In genomic region chr5:41903382-41903891, GRCh38 we compare ENCODE assay signal across 8 cellular contexts. TPM values are rescaled to one million over a fixed set of nuclear protein-coding genes. Genes with fewer than 3 reads are reported as not detected.
DNase-seq lines count a peak whose midpoint lies in the region; ATAC-seq, FAIRE-seq and TF ChIP-seq lines count a peak whose summit lies in the region.

No MANE protein-coding gene starts in this region.

- H3K18ac ChIP-seq in trophoblast cell (ENCODE audit: low read length): no peak overlapping the region

- H3K4me1 ChIP-seq in ES-I3 (ENCODE audit: insufficient read depth, low read length) (no peaks in the 10 kb centered on the region; the same call in 1 of the 2 replicates), PC-9 (replicated peaks; ENCODE audit: insufficient read depth) (peaks cover 16% of the 10 kb centered on the region), endothelial cell of umbilical vein (ENCODE audit: control insufficient read depth, extremely low read depth, insufficient read depth, low read length) (peaks cover 14% of the 10 kb centered on the region), trophoblast cell (ENCODE audit: control insufficient read depth in 1 of 2, insufficient read depth in 2 of 2, low read length in 2 of 2) (peaks cover 2% of the 10 kb centered on the region in 2 experiments)

- TSS peak; percentile 99 for BruUV-seq in PC-9 (replicated peaks; lab: Mats Ljungman, UMichigan)
- BruUV-seq in endothelial cell of umbilical vein (replicated peaks; lab: Mats Ljungman, UMichigan): TSS peak; percentile 98

- H3K27ac ChIP-seq in PC-9: no peak overlapping the region
- H3K27ac ChIP-seq in endothelial cell of umbilical vein (ENCODE audit: insufficient read depth, low read depth, low read length): peak overlapping the region; percentile 86
- H3K27ac ChIP-seq in trophoblast cell (ENCODE audit: low read depth, low read length): peak overlapping the region; percentile 12

- H3K36me3 ChIP-seq in ES-I3 (ENCODE audit: insufficient read depth, low read length) (peaks cover 2% of the 10 kb centered on the region; the same call in 1 of the 2 replicates), PC-9 (ENCODE audit: low read depth) (peaks cover 20% of the 10 kb centered on the region; the same call in 1 of the 2 replicates), endothelial cell of umbilical vein (ENCODE audit: control insufficient read depth in 2 of 2, extremely low read depth in 1 of 2, insufficient read depth in 2 of 2, low read length in 2 of 2) (peaks cover 0 to 2% of the 10 kb centered on the region in 2 experiments), trophoblast cell (ENCODE audit: control insufficient read depth in 1 of 2, insufficient read depth in 2 of 2, low read length in 2 of 2) (peaks cover 0 to 2% of the 10 kb centered on the region in 2 experiments)

- H3K9me3 ChIP-seq in ES-I3 (ENCODE audit: control insufficient read depth, insufficient read depth, low read length): no peaks in the 10 kb centered on the region; the same call in 1 of the 2 replicates
- no peaks in the 10 kb centered on the region for H3K9me3 ChIP-seq in PC-9 (ENCODE audit: insufficient read depth, low read depth)
- H3K9me3 ChIP-seq in endothelial cell of umbilical vein (replicated peaks; ENCODE audit: control insufficient read depth, insufficient read depth, low read length): no peaks in the 10 kb centered on the region
- H3K9me3 ChIP-seq in trophoblast cell (ENCODE audit: insufficient read depth, low read depth, low read length): no peaks in the 10 kb centered on the region

- H2AK5ac ChIP-seq in trophoblast cell (ENCODE audit: low read length): no peak overlapping the region

- H3K4me3 ChIP-seq in PC-9 (peak overlapping the region; percentile 83), endothelial cell of umbilical vein (replicated peaks in 1 of 3; ENCODE audit: insufficient read depth in 1 of 3, low read depth in 1 of 3, low read length in 3 of 3) (peak overlapping the region; percentile 11 to 81 (median 43)), trophoblast cell (ENCODE audit: low read depth, low read length) (no peak overlapping the region)

- no peak overlapping the region for H3K4ac ChIP-seq in trophoblast cell (ENCODE audit: low read depth, low read length)

- H4K91ac ChIP-seq in trophoblast cell (ENCODE audit: low read depth, low read length): no peak overlapping the region

- no peaks in the 10 kb centered on the region for H3F3A ChIP-seq in PC-9 (ENCODE audit: insufficient read depth, low read depth)

- no peaks in the 10 kb centered on the region for H3K9me2 ChIP-seq in PC-9 (ENCODE audit: insufficient read depth)

- H3K9ac ChIP-seq in ES-I3 (ENCODE audit: low read depth, low read length) (peak overlapping the region; percentile 61), endothelial cell of umbilical vein (replicated peaks; ENCODE audit: extremely low read depth, insufficient read depth, low read length) (peak overlapping the region; percentile 44), trophoblast cell (ENCODE audit: low read length) (no peak overlapping the region)

- TF ChIP-seq CTCF in PC-9 (conservative IDR thresholded peaks at IDR 0.05): no peak
- no peak for TF ChIP-seq CTCF in endothelial cell of umbilical vein (IDR thresholded peaks at IDR 0.05; ENCODE audit: extremely low read depth in 1 of 2, insufficient read depth in 1 of 2, low read depth in 1 of 2, low read length in 2 of 2)

- ATAC-seq in GM19324 (IDR thresholded peaks at IDR 0.05; ENCODE audit: low FRiP score, unreplicated experiment) (no peak), GM21367 (IDR thresholded peaks at IDR 0.05; ENCODE audit: unreplicated experiment) (no peak), HG03342 (IDR thresholded peaks at IDR 0.05; ENCODE audit: unreplicated experiment) (no peak)

- intact Hi-C loops in PC-9 (cut with micrococcal nuclease; ENCODE audit: unreplicated experiment): loop anchor here (5.0 to 10.0 kb wide), 3 partner anchors 1066 to 1221 kb away; partner anchors contain the start of genes RPL37, TTC33 and ZNF131
- intact Hi-C loops in endothelial cell of umbilical vein (cut with micrococcal nuclease): loop anchor here (10.0 kb wide), 1 partner anchor 1411 kb away; the partner anchor contains the start of gene HMGCS1

- no peak overlapping the region for H2BK120ac ChIP-seq in trophoblast cell (ENCODE audit: insufficient read depth, low read length, poor library complexity)

- no peak overlapping the region for H2BK5ac ChIP-seq in trophoblast cell (ENCODE audit: low read depth, low read length, poor library complexity)

- peak overlapping the region; percentile 22 for H4K8ac ChIP-seq in trophoblast cell (ENCODE audit: low read depth, low read length)

- H4K12ac ChIP-seq in trophoblast cell (ENCODE audit: low read depth, low read length): peak overlapping the region; percentile 32

- H2AFZ ChIP-seq in PC-9 (peak overlapping the region; percentile 74), endothelial cell of umbilical vein (ENCODE audit: low read depth, low read length) (peak overlapping the region; percentile 8), trophoblast cell (ENCODE audit: insufficient read depth, low read length, poor library complexity) (peak overlapping the region; percentile 56)

- no CpG with 5 or more reads among the region's 8 CpGs for WGBS in trophoblast cell (ENCODE audit: extremely low coverage, insufficient coverage, insufficient read length)

- DNase-seq in PC-9 (no peak), endothelial cell of umbilical vein (ENCODE audit: low read depth, low spot score) (no peak), trophoblast cell (no peak), COLO668 (lab: John Stamatoyannopoulos, UW; ENCODE audit: unreplicated experiment) (no peak)

- H3K79me1 ChIP-seq in trophoblast cell (ENCODE audit: low read length): peaks cover 4% of the 10 kb centered on the region

- H3K79me2 ChIP-seq in PC-9 (ENCODE audit: low read depth): peaks cover 27% of the 10 kb centered on the region
- peaks cover 19% of the 10 kb centered on the region for H3K79me2 ChIP-seq in endothelial cell of umbilical vein (ENCODE audit: control insufficient read depth, insufficient read depth, low read length)
- peaks cover 6% of the 10 kb centered on the region for H3K79me2 ChIP-seq in trophoblast cell (ENCODE audit: control insufficient read depth, insufficient read depth, low read length, poor library complexity)

- no peak for FAIRE-seq in endothelial cell of umbilical vein (lab: Jason Lieb, UNC)

- H2BK12ac ChIP-seq in trophoblast cell (ENCODE audit: low read length): no peak overlapping the region

- H3K4me2 ChIP-seq in PC-9 (peak overlapping the region; percentile 79), endothelial cell of umbilical vein (ENCODE audit: insufficient read depth, low read length) (peak overlapping the region; percentile 90), trophoblast cell (ENCODE audit: low read length) (peak overlapping the region; percentile 82)

- no peak overlapping the region for H3K14ac ChIP-seq in trophoblast cell (ENCODE audit: low read length)

- no peak overlapping the region for H3K23ac ChIP-seq in trophoblast cell (ENCODE audit: low read length)

- POLR2A ChIA-PET in PC-9 (lab: Charles Lee; ENCODE audit: unreplicated experiment): interaction anchor here (0.6 to 1.4 kb wide), 8 partner anchors 22 to 1581 kb away, joined by 3 to 24 read pairs (median 6); partner anchors contain the start of genes FBXO4 and TMEM267
- POLR2A ChIA-PET in endothelial cell of umbilical vein (lab: Charles Lee): interaction anchor here (0.6 to 1.7 kb wide), 5 partner anchors 18 to 1138 kb away, joined by 3 to 6 read pairs (median 4); partner anchors contain the start of gene FBXO4

- no peak for TF ChIP-seq POLR2A in endothelial cell of umbilical vein (IDR thresholded peaks at IDR 0.05; ENCODE audit: low read depth, low read length)

- no peaks in the 10 kb centered on the region for H3K9me1 ChIP-seq in endothelial cell of umbilical vein (replicated peaks; ENCODE audit: control insufficient read depth, extremely low read depth, insufficient read depth, low read length)

- H4K20me1 ChIP-seq in PC-9 (ENCODE audit: insufficient read depth) (no peaks in the 10 kb centered on the region), endothelial cell of umbilical vein (replicated peaks; ENCODE audit: control insufficient read depth, extremely low read depth, insufficient read depth, low read length) (no peaks in the 10 kb centered on the region)

- CTCF ChIA-PET in PC-9 (lab: Charles Lee): interaction anchor here (0.8 to 1.2 kb wide), 3 partner anchors 22 to 1581 kb away, joined by 3 to 5 read pairs (median 3); partner anchors contain the start of genes FBXO4 and TMEM267
- CTCF ChIA-PET in endothelial cell of umbilical vein (lab: Charles Lee): interaction anchor here (0.9 to 2.4 kb wide), 8 partner anchors 18 to 986 kb away, joined by 3 to 16 read pairs (median 6); partner anchors contain the start of genes FBXO4, GHR and OXCT1

- H3K27me3 ChIP-seq in PC-9 (ENCODE audit: insufficient read depth, low read depth) (no peaks in the 10 kb centered on the region), endothelial cell of umbilical vein (ENCODE audit: control insufficient read depth in 2 of 2, insufficient read depth in 2 of 2, low read length in 2 of 2) (peaks cover 0 to 2% of the 10 kb centered on the region in 2 experiments), trophoblast cell (ENCODE audit: insufficient read depth, low read length) (no peaks in the 10 kb centered on the region)

- dilution Hi-C loops in endothelial cell of umbilical vein (cut with MboI; ENCODE audit: extremely low pct_ligation_motif_present, low sequenced_read_pairs): no loop called here

RNA-seq across cellular contexts. Expression of gene RIMOC1, which starts 0.7 kb away (rescaled TPM):
- total RNA-seq in PC-9 (2021): 40.1 and 68.6 TPM in 2 replicates
- 27.4 and 32.0 TPM in 2 replicates for total RNA-seq in endothelial cell of umbilical vein
- polyA plus RNA-seq in endothelial cell of umbilical vein: 13.1 and 15.7 TPM in 2 replicates
- 9.7 and 10.7 TPM in 2 replicates for polyA plus RNA-seq in endothelial cell of umbilical vein (2011; cell fraction: cytosol; rRNA removed)
- polyA plus RNA-seq in endothelial cell of umbilical vein (2011; cell fraction: nucleus; rRNA removed): 9.0 and 13.7 TPM in 2 replicates
- 6.8 and 9.2 TPM in 2 replicates for polyA plus RNA-seq in endothelial cell of umbilical vein (2012)
- polyA minus RNA-seq in endothelial cell of umbilical vein: 23.4 and 31.2 TPM in 2 replicates
- 26.5 TPM for polyA minus RNA-seq in endothelial cell of umbilical vein (2011; cell fraction: cytosol; rRNA and poly(A)+ RNA removed)
- 10.4 and 18.0 TPM in 2 replicates for polyA minus RNA-seq in endothelial cell of umbilical vein (2011; cell fraction: nucleus; rRNA and poly(A)+ RNA removed)
- 18.0 and 18.9 TPM in 2 replicates for polyA plus RNA-seq in trophoblast cell (2013)

RNA-seq across cellular contexts. Expression of gene FBXO4, which starts 21.6 kb away (rescaled TPM):
- total RNA-seq in PC-9 (2021): 27.8 and 30.4 TPM in 2 replicates
- 7.0 and 7.7 TPM in 2 replicates for total RNA-seq in endothelial cell of umbilical vein
- 4.3 and 4.4 TPM in 2 replicates for polyA plus RNA-seq in endothelial cell of umbilical vein
- polyA plus RNA-seq in endothelial cell of umbilical vein (2011; cell fraction: cytosol; rRNA removed): 4.8 and 5.0 TPM in 2 replicates
- 4.6 and 6.5 TPM in 2 replicates for polyA plus RNA-seq in endothelial cell of umbilical vein (2011; cell fraction: nucleus; rRNA removed)
- 4.5 and 4.9 TPM in 2 replicates for polyA plus RNA-seq in endothelial cell of umbilical vein (2012)
- polyA minus RNA-seq in endothelial cell of umbilical vein: 3.8 and 8.4 TPM in 2 replicates
- polyA minus RNA-seq in endothelial cell of umbilical vein (2011; cell fraction: cytosol; rRNA and poly(A)+ RNA removed): 4.2 TPM
- 6.6 and 11.4 TPM in 2 replicates for polyA minus RNA-seq in endothelial cell of umbilical vein (2011; cell fraction: nucleus; rRNA and poly(A)+ RNA removed)
- 1.8 and 2.2 TPM in 2 replicates for polyA plus RNA-seq in trophoblast cell (2013)

RNA-seq across cellular contexts. Expression of gene OXCT1, which starts 33.2 kb away (rescaled TPM):
- total RNA-seq in PC-9 (2021): 22.5 and 29.7 TPM in 2 replicates
- total RNA-seq in endothelial cell of umbilical vein: 33.7 and 37.4 TPM in 2 replicates
- polyA plus RNA-seq in endothelial cell of umbilical vein: 10.3 and 12.8 TPM in 2 replicates
- 18.7 and 20.7 TPM in 2 replicates for polyA plus RNA-seq in endothelial cell of umbilical vein (2011; cell fraction: cytosol; rRNA removed)
- 28.2 and 30.7 TPM in 2 replicates for polyA plus RNA-seq in endothelial cell of umbilical vein (2011; cell fraction: nucleus; rRNA removed)
- polyA plus RNA-seq in endothelial cell of umbilical vein (2012): 39.1 and 44.9 TPM in 2 replicates
- 25.8 and 29.0 TPM in 2 replicates for polyA minus RNA-seq in endothelial cell of umbilical vein
- 28.5 TPM for polyA minus RNA-seq in endothelial cell of umbilical vein (2011; cell fraction: cytosol; rRNA and poly(A)+ RNA removed)
- 27.1 and 39.2 TPM in 2 replicates for polyA minus RNA-seq in endothelial cell of umbilical vein (2011; cell fraction: nucleus; rRNA and poly(A)+ RNA removed)
- polyA plus RNA-seq in trophoblast cell (2013): 3.8 and 4.0 TPM in 2 replicates

Comparison
In these comparisons a context has a peak if more than half of its experiments do, and no peak if none do; other contexts are left out.
1. H2AFZ ChIP-seq: peak in every context shown above with its lines; median percentile 74 in PC-9; 56 in trophoblast cell; 8 in endothelial cell of umbilical vein.